In genomic region chr2:201129044-201129505, GRCh38 we compare ENCODE assay signal across 9 cellular contexts. TPM values are rescaled to one million over a fixed set of nuclear protein-coding genes. Genes with fewer than 3 reads are reported as not detected.
DNase-seq lines count a peak whose midpoint lies in the region; ATAC-seq, FAIRE-seq and TF ChIP-seq lines count a peak whose summit lies in the region.
"Had no signal": no experiment of that assay in that cellular context is flagged by ENCODE, and none has a peak within 500 bp of the region (broad histone marks: within the 10 kb centered on the region; RNA-seq: fewer than 3 reads in every experiment).

No MANE protein-coding gene starts in this region.

- H3K27ac Mint-ChIP-seq in T-helper 17 cell: peak overlapping the region; percentile 99
- peak overlapping the region; percentile 67 for H3K27ac Mint-ChIP-seq in endodermal cell

- no peaks in the 10 kb centered on the region for H3K9me3 Mint-ChIP-seq in endodermal cell

- no peak for TF ChIP-seq POLR2A in H54 (IDR thresholded peaks at IDR 0.05; ENCODE audit: low read depth, low read length)

- no peak overlapping the region for H3K23ac ChIP-seq in trophoblast cell (ENCODE audit: low read length)

- H4K8ac ChIP-seq in trophoblast cell (ENCODE audit: low read depth, low read length): no peak overlapping the region

- H3K27me3 ChIP-seq in endodermal cell (ENCODE audit: control insufficient read depth, insufficient read depth, low read length, poor library complexity, severe bottlenecking): no peaks in the 10 kb centered on the region
- H3K27me3 ChIP-seq in trophoblast cell (ENCODE audit: insufficient read depth, low read length): no peaks in the 10 kb centered on the region

- H3K9ac ChIP-seq in endodermal cell (ENCODE audit: extremely low read depth, low read length, poor library complexity, severe bottlenecking) (no peak overlapping the region), trophoblast cell (ENCODE audit: low read length) (no peak overlapping the region)

- no peak overlapping the region for H2AK5ac ChIP-seq in trophoblast cell (ENCODE audit: low read length)

- H2BK12ac ChIP-seq in trophoblast cell (ENCODE audit: low read length): peak overlapping the region; percentile 9

- no peaks in the 10 kb centered on the region for H3K9me3 ChIP-seq in T-helper 17 cell (ENCODE audit: control insufficient read depth, low read length, poor library complexity, severe bottlenecking)
- H3K9me3 ChIP-seq in endodermal cell (ENCODE audit: control insufficient read depth, low read length): no peaks in the 10 kb centered on the region
- H3K9me3 ChIP-seq in trophoblast cell (ENCODE audit: insufficient read depth, low read depth, low read length): no peaks in the 10 kb centered on the region

- no peak overlapping the region for H2BK120ac ChIP-seq in trophoblast cell (ENCODE audit: insufficient read depth, low read length, poor library complexity)

- 86 to 87% methylated on average over 3 to 4 of the region's 4 CpGs for WGBS in endodermal cell (ENCODE audit: insufficient coverage in 1 of 2, insufficient read length in 1 of 2), 2 experiments
- no CpG with 5 or more reads among the region's 4 CpGs for WGBS in trophoblast cell (ENCODE audit: extremely low coverage, insufficient coverage, insufficient read length)

- no peak overlapping the region for H3K14ac ChIP-seq in trophoblast cell (ENCODE audit: low read length)

- in situ Hi-C loops in G401 (cut with HindIII; ENCODE audit: low sequenced_read_pairs): no loop called here

- H2AFZ ChIP-seq in trophoblast cell (ENCODE audit: insufficient read depth, low read length, poor library complexity): no peak overlapping the region

- H3K27ac ChIP-seq in endodermal cell (ENCODE audit: low read depth, low read length) (no peak overlapping the region), trophoblast cell (ENCODE audit: low read depth, low read length) (no peak overlapping the region)

- H4K12ac ChIP-seq in trophoblast cell (ENCODE audit: low read depth, low read length): no peak overlapping the region

- no peak overlapping the region for H2BK5ac ChIP-seq in trophoblast cell (ENCODE audit: low read depth, low read length, poor library complexity)

- H3K4me2 ChIP-seq in trophoblast cell (ENCODE audit: low read length): no peak overlapping the region

- no peak for TF ChIP-seq CTCF in endodermal cell (conservative IDR thresholded peaks at IDR 0.05)

- H4K91ac ChIP-seq in trophoblast cell (ENCODE audit: low read depth, low read length): peak overlapping the region; percentile 15

- ATAC-seq in T-helper 17 cell: no peak

- H3K79me1 ChIP-seq in trophoblast cell (ENCODE audit: low read length): peaks cover 7% of the 10 kb centered on the region

- H3K4me3 Mint-ChIP-seq in T-helper 17 cell (peak overlapping the region; percentile 87), endodermal cell (no peak overlapping the region)

- H3K79me2 ChIP-seq in trophoblast cell (ENCODE audit: control insufficient read depth, insufficient read depth, low read length, poor library complexity): no peaks in the 10 kb centered on the region

- peaks cover 51% of the 10 kb centered on the region for H3K36me3 ChIP-seq in endodermal cell (ENCODE audit: control insufficient read depth, insufficient read depth, low read length)
- H3K36me3 ChIP-seq in trophoblast cell (ENCODE audit: control insufficient read depth in 1 of 2, insufficient read depth in 2 of 2, low read length in 2 of 2): no peaks in the 10 kb centered on the region

- no peak overlapping the region for H3K4me3 ChIP-seq in endodermal cell (ENCODE audit: low read length)
- H3K4me3 ChIP-seq in trophoblast cell (ENCODE audit: low read depth, low read length): no peak overlapping the region

- peak; percentile 57 for DNase-seq in activated T-cell treated with anti-CD3 and anti-CD28 coated beads for 24 hours (ENCODE audit: low read depth)
- no peak for DNase-seq in activated T-cell treated with anti-CD3 and anti-CD28 coated beads for 4 hours
- DNase-seq in T-helper 17 cell: no peak
- DNase-seq in endodermal cell: no peak
- DNase-seq in trophoblast cell: peak; percentile 58 to 70
- no peak for DNase-seq in COLO829 (ENCODE audit: low spot score)
- no peak for DNase-seq in G401 (ENCODE audit: low spot score)
- no peak for DNase-seq in H54 (ENCODE audit: insufficient read length, low spot score)

- H3K4ac ChIP-seq in trophoblast cell (ENCODE audit: low read depth, low read length): no peak overlapping the region

- H3K36me3 Mint-ChIP-seq in T-helper 17 cell (ENCODE audit: low read depth) (peaks cover 12% of the 10 kb centered on the region), endodermal cell (ENCODE audit: low read depth) (peaks cover 45% of the 10 kb centered on the region)

- H3K4me1 Mint-ChIP-seq in T-helper 17 cell: peaks cover 73% of the 10 kb centered on the region
- peaks cover 71% of the 10 kb centered on the region for H3K4me1 Mint-ChIP-seq in endodermal cell

- no peak for FAIRE-seq in H54 (lab: Jason Lieb, UNC)
- FAIRE-seq: G401.6 had no signal

- no peaks in the 10 kb centered on the region for H3K27me3 Mint-ChIP-seq in T-helper 17 cell
- H3K27me3 Mint-ChIP-seq in endodermal cell (ENCODE audit: insufficient read depth): no peaks in the 10 kb centered on the region

- H3K18ac ChIP-seq in trophoblast cell (ENCODE audit: low read length): no peak overlapping the region

- H3K4me1 ChIP-seq in endodermal cell (ENCODE audit: control insufficient read depth, insufficient read depth, low read length): peaks cover 17% of the 10 kb centered on the region
- H3K4me1 ChIP-seq in trophoblast cell (ENCODE audit: control insufficient read depth in 1 of 2, insufficient read depth in 2 of 2, low read length in 2 of 2): peaks cover 25 to 26% of the 10 kb centered on the region in 2 experiments

RNA-seq across cellular contexts. Expression of gene CFLAR, which starts 13.1 kb away (rescaled TPM):
- total RNA-seq in T-helper 17 cell: 100 to 1,000 TPM; 221 to 223 TPM
- total RNA-seq in endodermal cell: 100 to 1,000 TPM; 168 to 197 TPM
- 29.0 TPM for polyA plus RNA-seq in endodermal cell (2013, experiment 1 of 2)
- 34.7 TPM for polyA plus RNA-seq in endodermal cell (2013, experiment 2 of 2)
- 14.5 TPM in 2 replicates for polyA plus RNA-seq in trophoblast cell (2013)
- total RNA-seq in G401 (2014; rRNA removed; shearing (Covaris generic)): 17.9 and 24.1 TPM in 2 replicates

RNA-seq across cellular contexts. Expression of gene CASP10, which starts 53.9 kb away (rescaled TPM):
- total RNA-seq in T-helper 17 cell (10 to 100 TPM; 16.4 to 21.2 TPM), endodermal cell (10 to 100 TPM in 1 of 2 donors, 1 to 10 TPM in 1; 6.0 to 24.5 TPM)
- polyA plus RNA-seq in endodermal cell (2013, experiment 1 of 2): 0.93 TPM
- 0.99 TPM for polyA plus RNA-seq in endodermal cell (2013, experiment 2 of 2)
- polyA plus RNA-seq in trophoblast cell (2013): 0.24 and 0.29 TPM in 2 replicates
- total RNA-seq in G401 (2014; rRNA removed; shearing (Covaris generic)): 2.8 and 3.2 TPM in 2 replicates

RNA-seq across cellular contexts. Expression of gene NDUFB3, which starts 57.3 kb away (rescaled TPM):
- total RNA-seq in T-helper 17 cell (10 to 100 TPM; 23.7 to 33.8 TPM), endodermal cell (100 to 1,000 TPM in 1 of 2 donors, 10 to 100 TPM in 1; 82.3 to 163 TPM)
- polyA plus RNA-seq in endodermal cell (2013, experiment 1 of 2): 95.5 TPM
- polyA plus RNA-seq in endodermal cell (2013, experiment 2 of 2): 101 TPM
- polyA plus RNA-seq in trophoblast cell (2013): 111 TPM in 2 replicates
- total RNA-seq in G401 (2014; rRNA removed; shearing (Covaris generic)): 78.6 and 93.5 TPM in 2 replicates

RNA-seq across cellular contexts. Expression of gene HYCC2, which starts 57.6 kb away (rescaled TPM):
- 10 to 100 TPM; 29.4 to 36.5 TPM for total RNA-seq in T-helper 17 cell
- total RNA-seq in endodermal cell: 10 to 100 TPM; 18.8 to 47.6 TPM
- 7.6 TPM for polyA plus RNA-seq in endodermal cell (2013, experiment 1 of 2)
- 7.5 TPM for polyA plus RNA-seq in endodermal cell (2013, experiment 2 of 2)
- 6.8 and 7.1 TPM in 2 replicates for polyA plus RNA-seq in trophoblast cell (2013)
- total RNA-seq in G401 (2014; rRNA removed; shearing (Covaris generic)): 0.49 and 3.2 TPM in 2 replicates

Comparison
In these comparisons a context has a peak if more than half of its experiments do, and no peak if none do; other contexts are left out.
1. DNase-seq: peak in activated T-cell treated with anti-CD3 and anti-CD28 coated beads for 24 hours (single experiment) and trophoblast cell (2 of 2); none in activated T-cell treated with anti-CD3 and anti-CD28 coated beads for 4 hours (single experiment), T-helper 17 cell (0 of 3), endodermal cell (single experiment), COLO829 (single experiment), G401 (single experiment) and H54 (single experiment).